33 cellular contexts compared by ENCODE assay signal in genomic region chr5:38936269-38936668, GRCh38.
"Had no signal": no experiment of that assay in that cellular context is flagged by ENCODE, and none has a peak within 500 bp of the region (broad histone marks: within the 10 kb centered on the region; RNA-seq: fewer than 3 reads in every experiment).

No MANE protein-coding gene starts in this region.

- H3K27me3 ChIP-seq: adrenal gland, body of pancreas, brain microvascular endothelial cell, breast epithelium had no signal

- FAIRE-seq: colon, TTC549 had no signal

- H3K9me3 ChIP-seq: adrenal gland, body of pancreas, breast epithelium had no signal

- H3K27ac ChIP-seq: adrenal gland, body of pancreas, brain microvascular endothelial cell, breast epithelium, VCaP had no signal

- ATAC-seq: activated CD8-positive, alpha-beta T cell treated with anti-CD3 and anti-CD28 coated beads for 36 hours; activated naive CD4-positive, alpha-beta T cell treated with anti-CD3 and anti-CD28 coated beads, Interleukin-2, amount 50 U/mL, for 72 hours; activated T-cell treated with anti-CD3 and anti-CD28 coated beads, Interleukin-2, amount 50 U/mL, for 4 hours; activated T-cell treated with anti-CD3 and anti-CD28 coated beads, Interleukin-2, amount 50 U/mL, for 72 hours; activated T-helper 17 cell treated with anti-CD3 and anti-CD28 coated beads, Interleukin-2, amount 50 U/mL, for 72 hours; body of pancreas had no signal

- H3K4me1 ChIP-seq: adrenal gland, breast epithelium had no signal

- H3K4me3 ChIP-seq: adrenal gland, body of pancreas, breast epithelium had no signal

- DNase-seq: activated B cell treated with CpG ODN at 0.5 μM for 24 hours; activated CD4-positive, alpha-beta memory T cell treated with anti-CD3 and anti-CD28 coated beads for 36 hours; activated CD4-positive, alpha-beta T cell treated with anti-CD3 and anti-CD28 coated beads for 4 hours; activated CD4-positive, alpha-beta T cell treated with anti-CD3 and anti-CD28 coated beads, Interleukin-2, amount 10 ng/mL, durations not matched to agents 24 days and 14 days; activated CD4-positive, alpha-beta T cell treated with anti-CD3 and anti-CD28 coated beads, Interleukin-2, amount 50 U/mL, for 1 hour; activated CD4-positive, alpha-beta T cell treated with anti-CD3 and anti-CD28 coated beads, Interleukin-2, amount 50 U/mL, for 4 hours; activated CD4-positive, CD25-positive, alpha-beta regulatory T cell treated with anti-CD3 and anti-CD28 coated beads, Interleukin-2, amount 50 U/mL, for 72 hours; activated CD8-positive, alpha-beta memory T cell treated with anti-CD3 and anti-CD28 coated beads, Interleukin-2, amount 50 U/mL, for 4 hours; activated CD8-positive, alpha-beta T cell treated with anti-CD3 and anti-CD28 coated beads for 36 hours; activated effector memory CD4-positive, alpha-beta T cell treated with anti-CD3 and anti-CD28 coated beads, Interleukin-2, amount 50 U/mL, for 16 hours; activated gamma-delta T cell treated with Interleukin-2 at 50 U/mL for 16 hours; activated naive CD4-positive, alpha-beta T cell; activated naive CD4-positive, alpha-beta T cell treated with anti-CD3 and anti-CD28 coated beads for 36 hours; activated naive CD4-positive, alpha-beta T cell treated with anti-CD3 and anti-CD28 coated beads, Interleukin-2, amount 50 U/mL, for 16 hours; activated naive CD8-positive, alpha-beta T cell treated with anti-CD3 and anti-CD28 coated beads for 36 hours; activated T-cell treated with anti-CD3 and anti-CD28 coated beads for 4 hours; activated T-cell treated with anti-CD3 and anti-CD28 coated beads, Interleukin-2, amount 50 U/mL, for 1 hour; activated T-cell treated with anti-CD3 and anti-CD28 coated beads, Interleukin-2, amount 50 U/mL, for 4 hours; activated T-cell treated with anti-CD3 and anti-CD28 coated beads, Interleukin-2, amount 50 U/mL, for 72 hours; adrenal gland; amniotic stem cell; aorta; body of pancreas; brain microvascular endothelial cell; central memory CD4-positive, alpha-beta T cell; T-helper 2 cell; T-helper 9 cell had no signal
